Comparison of ENCODE assay signal across 1 cellular context in the genomic region with DNA sequence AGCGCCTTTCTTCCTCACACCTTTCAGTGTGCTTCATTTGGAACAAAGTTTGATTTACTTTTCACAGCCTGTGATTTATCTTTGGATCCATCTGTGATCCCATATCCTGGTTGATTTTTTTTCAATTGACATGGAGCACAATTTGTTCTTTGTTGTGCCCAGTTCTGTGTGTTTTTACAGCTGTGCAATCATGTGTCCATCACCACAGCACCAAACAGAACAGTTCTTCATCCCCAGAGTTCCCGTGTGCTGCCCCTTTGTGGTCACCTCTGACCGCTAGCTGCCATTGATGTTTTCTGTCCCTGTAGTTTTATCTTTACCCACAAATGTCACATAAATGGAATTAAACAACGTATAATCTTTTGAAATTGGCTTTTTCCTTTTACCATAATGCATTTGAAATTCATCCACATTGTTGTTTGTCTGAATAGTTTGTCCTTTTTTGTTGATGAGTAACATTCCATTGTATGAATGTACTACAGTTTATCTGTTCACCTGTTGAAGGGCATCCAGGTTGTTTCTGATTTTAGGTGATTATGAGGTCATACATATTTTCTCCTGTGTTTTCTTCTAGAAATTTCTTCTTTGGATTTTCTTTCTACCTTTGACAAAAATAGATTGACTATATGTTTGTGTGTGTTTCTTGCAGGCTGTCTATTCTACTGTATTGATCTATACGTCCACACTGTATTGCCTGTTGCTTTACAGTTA.
A peak's percentile ranks its signal among the peaks of the same experiment; 100 is the strongest.
TF ChIP-seq lines count a peak whose summit lies in the region.

No MANE protein-coding gene starts in this region.

TF ChIP-seq in HepG2, 621 proteins besides CTCF, POLR2A, EP300 and RAD21 (continued from another document):
- TF ChIP-seq, protein P1, sequence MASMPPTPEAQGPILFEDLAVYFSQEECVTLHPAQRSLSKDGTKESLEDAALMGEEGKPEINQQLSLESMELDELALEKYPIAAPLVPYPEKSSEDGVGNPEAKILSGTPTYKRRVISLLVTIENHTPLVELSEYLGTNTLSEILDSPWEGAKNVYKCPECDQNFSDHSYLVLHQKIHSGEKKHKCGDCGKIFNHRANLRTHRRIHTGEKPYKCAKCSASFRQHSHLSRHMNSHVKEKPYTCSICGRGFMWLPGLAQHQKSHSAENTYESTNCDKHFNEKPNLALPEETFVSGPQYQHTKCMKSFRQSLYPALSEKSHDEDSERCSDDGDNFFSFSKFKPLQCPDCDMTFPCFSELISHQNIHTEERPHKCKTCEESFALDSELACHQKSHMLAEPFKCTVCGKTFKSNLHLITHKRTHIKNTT (CRISPR knock-in tag; IDR thresholded peaks at IDR 0.05), result no peak
- TF ChIP-seq ZSCAN29 (CRISPR knock-in tag; conservative IDR thresholded peaks at IDR 0.05) (no peak), KDM6A (CRISPR knock-in tag; IDR thresholded peaks at IDR 0.05; ENCODE audit: low read depth) (no peak), NONO (IDR thresholded peaks at IDR 0.05) (no peak), NONO (CRISPR knock-in tag; conservative IDR thresholded peaks at IDR 0.05) (no peak), TP53 (CRISPR knock-in tag; conservative IDR thresholded peaks at IDR 0.05) (no peak), GTF3A (CRISPR knock-in tag; conservative IDR thresholded peaks at IDR 0.05) (no peak), HNF4A (CRISPR knock-in tag; IDR thresholded peaks at IDR 0.05) (peak; percentile 8; the same call in 1 of the 2 replicates), ZNF816 (CRISPR knock-in tag; IDR thresholded peaks at IDR 0.05; ENCODE audit: borderline replicate concordance) (no peak), THRA (CRISPR knock-in tag; IDR thresholded peaks at IDR 0.05; ENCODE audit: borderline replicate concordance) (no peak), RBFOX2 (IDR thresholded peaks at IDR 0.05; ENCODE audit: low read depth, low read length) (no peak), NCOR1 (IDR thresholded peaks at IDR 0.05; ENCODE audit: borderline replicate concordance, low read length) (no peak)
- TF ChIP-seq, protein P2, sequence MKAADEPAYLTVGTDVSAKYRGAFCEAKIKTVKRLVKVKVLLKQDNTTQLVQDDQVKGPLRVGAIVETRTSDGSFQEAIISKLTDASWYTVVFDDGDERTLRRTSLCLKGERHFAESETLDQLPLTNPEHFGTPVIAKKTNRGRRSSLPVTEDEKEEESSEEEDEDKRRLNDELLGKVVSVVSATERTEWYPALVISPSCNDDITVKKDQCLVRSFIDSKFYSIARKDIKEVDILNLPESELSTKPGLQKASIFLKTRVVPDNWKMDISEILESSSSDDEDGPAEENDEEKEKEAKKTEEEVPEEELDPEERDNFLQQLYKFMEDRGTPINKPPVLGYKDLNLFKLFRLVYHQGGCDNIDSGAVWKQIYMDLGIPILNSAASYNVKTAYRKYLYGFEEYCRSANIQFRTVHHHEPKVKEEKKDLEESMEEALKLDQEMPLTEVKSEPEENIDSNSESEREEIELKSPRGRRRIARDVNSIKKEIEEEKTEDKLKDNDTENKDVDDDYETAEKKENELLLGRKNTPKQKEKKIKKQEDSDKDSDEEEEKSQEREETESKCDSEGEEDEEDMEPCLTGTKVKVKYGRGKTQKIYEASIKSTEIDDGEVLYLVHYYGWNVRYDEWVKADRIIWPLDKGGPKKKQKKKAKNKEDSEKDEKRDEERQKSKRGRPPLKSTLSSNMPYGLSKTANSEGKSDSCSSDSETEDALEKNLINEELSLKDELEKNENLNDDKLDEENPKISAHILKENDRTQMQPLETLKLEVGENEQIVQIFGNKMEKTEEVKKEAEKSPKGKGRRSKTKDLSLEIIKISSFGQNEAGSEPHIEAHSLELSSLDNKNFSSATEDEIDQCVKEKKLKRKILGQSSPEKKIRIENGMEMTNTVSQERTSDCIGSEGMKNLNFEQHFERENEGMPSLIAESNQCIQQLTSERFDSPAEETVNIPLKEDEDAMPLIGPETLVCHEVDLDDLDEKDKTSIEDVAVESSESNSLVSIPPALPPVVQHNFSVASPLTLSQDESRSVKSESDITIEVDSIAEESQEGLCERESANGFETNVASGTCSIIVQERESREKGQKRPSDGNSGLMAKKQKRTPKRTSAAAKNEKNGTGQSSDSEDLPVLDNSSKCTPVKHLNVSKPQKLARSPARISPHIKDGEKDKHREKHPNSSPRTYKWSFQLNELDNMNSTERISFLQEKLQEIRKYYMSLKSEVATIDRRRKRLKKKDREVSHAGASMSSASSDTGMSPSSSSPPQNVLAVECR (CRISPR knock-in tag; IDR thresholded peaks at IDR 0.05; ENCODE audit: borderline replicate concordance), result no peak
